8 cellular contexts compared by ENCODE assay signal in genomic region chr10:90871761-90872647, GRCh38. TPM values are rescaled to one million over a fixed set of nuclear protein-coding genes. Genes with fewer than 3 reads are reported as not detected.
DNase-seq lines count a peak whose midpoint lies in the region; ATAC-seq and TF ChIP-seq lines count a peak whose summit lies in the region.

Gene RPP30, plus strand, starts transcription at chr10:90871974. Its CDS starts 13 bp downstream, at chr10:90871987.

- H3K9me3 ChIP-seq in Peyer's patch: no peaks in the 10 kb centered on the region
- H3K9me3 ChIP-seq in esophagus muscularis mucosa: peaks cover 0 to 4% (median 1%) of the 10 kb centered on the region in 4 donors
- H3K9me3 ChIP-seq in muscle layer of duodenum (ENCODE audit: control insufficient read depth in 1 of 2, low read length in 2 of 2): peaks cover 0 to 5% of the 10 kb centered on the region in 2 donors

- H3K4me1 Mint-ChIP-seq in activated T-cell treated with anti-CD3 and anti-CD28 coated beads, Interleukin-2, amount 50 U/mL, for 72 hours (ENCODE audit: low read depth): peaks cover 36% of the 10 kb centered on the region
- H3K4me1 Mint-ChIP-seq in stimulated activated effector memory CD8-positive, alpha-beta T cell treated with anti-CD3 and anti-CD28 coated beads, Interleukin-12 subunit alpha, Interleukin-12 subunit beta, amount 100 ng/mL, for 72 hours: peaks cover 32% of the 10 kb centered on the region

- H3K36me3 ChIP-seq in Peyer's patch (peaks cover 0 to 15% (median 0%) of the 10 kb centered on the region in 3 donors), esophagus muscularis mucosa (peaks cover 9 to 20% (median 13%) of the 10 kb centered on the region in 4 donors), muscle layer of duodenum (ENCODE audit: control insufficient read depth in 1 of 2, insufficient read depth in 2 of 2, low read length in 2 of 2) (peaks cover 11 to 16% of the 10 kb centered on the region in 2 donors)

- peak within 1 kb of the TSS; percentile 99 for H3K4me3 Mint-ChIP-seq in activated T-cell treated with anti-CD3 and anti-CD28 coated beads, Interleukin-2, amount 50 U/mL, for 72 hours
- H3K4me3 Mint-ChIP-seq in stimulated activated effector memory CD8-positive, alpha-beta T cell treated with anti-CD3 and anti-CD28 coated beads, Interleukin-12 subunit alpha, Interleukin-12 subunit beta, amount 100 ng/mL, for 72 hours: peak within 1 kb of the TSS; percentile 94

- H3K4me1 ChIP-seq in Peyer's patch (peaks cover 0 to 12% (median 4%) of the 10 kb centered on the region in 4 donors), esophagus muscularis mucosa (peaks cover 10 to 28% (median 21%) of the 10 kb centered on the region in 4 donors), muscle layer of duodenum (ENCODE audit: control insufficient read depth in 1 of 2, insufficient read depth in 2 of 2, low read length in 2 of 2) (peaks cover 0 to 18% of the 10 kb centered on the region in 2 donors)

- peaks cover 18 to 28% of the 10 kb centered on the region in 2 donors for H3K36me3 Mint-ChIP-seq in activated T-cell treated with anti-CD3 and anti-CD28 coated beads, Interleukin-2, amount 50 U/mL, for 72 hours (ENCODE audit: insufficient read depth in 2 of 2)
- H3K36me3 Mint-ChIP-seq in stimulated activated effector memory CD8-positive, alpha-beta T cell treated with anti-CD3 and anti-CD28 coated beads, Interleukin-12 subunit alpha, Interleukin-12 subunit beta, amount 100 ng/mL, for 72 hours: peaks cover 53% of the 10 kb centered on the region

- peak in 1 of 2 donors; percentile 19 for TF ChIP-seq POLR2A in Peyer's patch (IDR thresholded peaks at IDR 0.05)
- TF ChIP-seq POLR2A in esophagus muscularis mucosa (IDR thresholded peaks at IDR 0.05; ENCODE audit: low read depth): no peak

- DNase-seq in DMS114 treated with DMSO at 0.1 percent for 48 hours (lab: John Stamatoyannopoulos, UW; ENCODE audit: unreplicated experiment): peak; percentile 88
- DNase-seq in HuH-7 (ENCODE audit: low spot score): peak; percentile 67
- DNase-seq in Peyer's patch: peak; percentile 85 to 94 (median 88)
- DNase-seq in activated T-cell treated with anti-CD3 and anti-CD28 coated beads, Interleukin-2, amount 50 U/mL, for 72 hours: peak; percentile 88
- no peak for DNase-seq in esophagus muscularis mucosa (ENCODE audit: extremely low spot score)
- DNase-seq in stimulated activated effector memory CD8-positive, alpha-beta T cell treated with anti-CD3 and anti-CD28 coated beads, Interleukin-12 subunit alpha, Interleukin-12 subunit beta, amount 100 ng/mL, for 72 hours (ENCODE audit: low spot score in 2 of 2): peak; percentile 72 to 88

- H3K27ac ChIP-seq in Peyer's patch: peak within 1 kb of the TSS; percentile 43 to 79 (median 52)
- peak within 1 kb of the TSS; percentile 69 to 75 (median 75) for H3K27ac ChIP-seq in esophagus muscularis mucosa (replicated peaks in 1 of 4)
- H3K27ac ChIP-seq in muscle layer of duodenum (ENCODE audit: low read length): peak within 1 kb of the TSS; percentile 50

- H3K4me3 ChIP-seq in Peyer's patch: peak within 1 kb of the TSS; percentile 74 to 91 (median 85)
- H3K4me3 ChIP-seq in esophagus muscularis mucosa: peak within 1 kb of the TSS; percentile 74 to 93 (median 86)
- peak within 1 kb of the TSS; percentile 85 to 90 for H3K4me3 ChIP-seq in muscle layer of duodenum (ENCODE audit: low read depth in 1 of 2, low read length in 2 of 2)

- peaks cover 34% of the 10 kb centered on the region for H3K27me3 Mint-ChIP-seq in activated T-cell treated with anti-CD3 and anti-CD28 coated beads, Interleukin-2, amount 50 U/mL, for 72 hours (ENCODE audit: low read depth)

- TF ChIP-seq CTCF in Peyer's patch (IDR thresholded peaks at IDR 0.05) (peak in 2 of 6 experiments; percentile 22 to 24), esophagus muscularis mucosa (IDR thresholded peaks at IDR 0.05) (peak in 1 of 3 experiments; percentile 29)

- H3K9me3 Mint-ChIP-seq in activated T-cell treated with anti-CD3 and anti-CD28 coated beads, Interleukin-2, amount 50 U/mL, for 72 hours: peaks cover 0 to 4% of the 10 kb centered on the region in 2 donors
- H3K9me3 Mint-ChIP-seq in stimulated activated effector memory CD8-positive, alpha-beta T cell treated with anti-CD3 and anti-CD28 coated beads, Interleukin-12 subunit alpha, Interleukin-12 subunit beta, amount 100 ng/mL, for 72 hours: no peaks in the 10 kb centered on the region

- peak within 1 kb of the TSS; percentile 99 for H3K27ac Mint-ChIP-seq in activated T-cell treated with anti-CD3 and anti-CD28 coated beads, Interleukin-2, amount 50 U/mL, for 72 hours
- peak within 1 kb of the TSS; percentile 98 for H3K27ac Mint-ChIP-seq in stimulated activated effector memory CD8-positive, alpha-beta T cell treated with anti-CD3 and anti-CD28 coated beads, Interleukin-12 subunit alpha, Interleukin-12 subunit beta, amount 100 ng/mL, for 72 hours

- no peak for TF ChIP-seq EP300 in esophagus muscularis mucosa (IDR thresholded peaks at IDR 0.05)

- H3K27me3 ChIP-seq in Peyer's patch: no peaks in the 10 kb centered on the region
- peaks cover 0 to 16% (median 0%) of the 10 kb centered on the region in 4 donors for H3K27me3 ChIP-seq in esophagus muscularis mucosa
- H3K27me3 ChIP-seq in muscle layer of duodenum (ENCODE audit: low read depth, low read length): no peaks in the 10 kb centered on the region

- intact Hi-C loops in esophagus muscularis mucosa (cut with DNase I): loop anchor here (2.0 kb wide), 1 partner anchor 121 kb away; no protein-coding TSS in a partner anchor

- 1% methylated on average over 14 of the region's 43 CpGs for WGBS in esophagus muscularis mucosa

- ATAC-seq in GM21526 (IDR thresholded peaks at IDR 0.05; ENCODE audit: low FRiP score, unreplicated experiment): peak; percentile 97
- ATAC-seq in activated T-cell treated with anti-CD3 and anti-CD28 coated beads, Interleukin-2, amount 50 U/mL, for 72 hours (replicated peaks in 1 of 2): peak; percentile 87 to 92
- ATAC-seq in stimulated activated effector memory CD8-positive, alpha-beta T cell treated with anti-CD3 and anti-CD28 coated beads, Interleukin-12 subunit alpha, Interleukin-12 subunit beta, amount 100 ng/mL, for 72 hours: peak; percentile 90

RNA-seq across cellular contexts. Expression of gene RPP30, which starts in this region (rescaled TPM):
- total RNA-seq in Peyer's patch (10 to 100 TPM; 16.4 to 53.6 (median 19.6) TPM), esophagus muscularis mucosa (10 to 100 TPM; 21.6 to 31.8 (median 25.7) TPM)
- total RNA-seq in activated T-cell treated with anti-CD3 and anti-CD28 coated beads, Interleukin-2, amount 50 U/mL, for 72 hours: 100 to 1,000 TPM in 1 of 2 donors, 10 to 100 TPM in 1; 98.0 to 137 TPM
